8 cellular contexts compared by ENCODE assay signal in the genomic region with DNA sequence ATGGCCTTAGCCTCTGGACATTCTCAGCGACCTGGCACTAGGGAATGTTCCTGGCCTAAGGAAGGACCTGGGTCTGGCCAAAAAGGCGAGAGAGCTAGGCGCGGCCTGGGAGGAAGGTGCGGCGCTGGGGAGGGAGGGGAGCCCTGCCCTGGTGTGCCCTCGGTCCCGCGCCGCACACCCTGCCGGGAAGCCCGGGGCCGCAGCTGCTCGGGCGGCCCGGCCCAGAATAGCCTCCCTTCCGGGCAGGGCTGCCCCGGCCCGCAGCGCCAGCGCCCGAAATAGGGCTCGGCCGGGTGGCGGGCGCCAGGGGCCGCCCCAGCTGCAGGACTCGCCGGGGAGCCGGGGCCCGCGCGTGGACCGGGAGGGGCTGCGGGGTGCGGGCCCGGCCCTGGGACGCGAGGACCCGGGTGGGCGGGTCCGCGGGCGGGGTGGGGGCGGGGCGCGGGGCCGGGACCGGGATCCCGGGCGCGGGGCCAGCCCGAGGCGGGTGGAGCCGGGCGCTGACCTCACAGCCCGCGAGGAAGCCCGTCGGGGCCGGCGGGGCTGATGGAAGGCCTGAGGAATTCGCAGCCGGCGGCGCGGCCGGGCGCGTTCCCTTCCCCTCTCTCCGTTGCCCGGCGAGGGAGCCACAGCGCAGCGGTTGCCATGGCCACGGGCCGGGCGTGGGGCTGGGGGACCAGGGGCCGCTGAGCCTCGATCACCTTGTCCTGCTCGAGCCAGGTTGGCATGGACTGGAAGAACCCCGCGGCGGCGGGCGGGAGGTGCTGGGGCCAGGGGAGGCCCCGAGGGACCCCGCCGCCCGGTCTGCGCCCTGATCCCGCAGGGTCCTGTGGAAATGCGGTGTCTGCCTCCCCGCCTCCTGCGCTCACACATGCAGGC. TPM values are rescaled to one million over a fixed set of nuclear protein-coding genes. Genes with fewer than 3 reads are reported as not detected.
DNase-seq lines count a peak whose midpoint lies in the region; ATAC-seq, FAIRE-seq and TF ChIP-seq lines count a peak whose summit lies in the region.

No MANE protein-coding gene starts in this region.

- peak overlapping the region; percentile 28 for H3K4me3 ChIP-seq in skeletal muscle cell (ENCODE audit: low read depth, low read length)

- no peak for FAIRE-seq in GM12891 (lab: Jason Lieb, UNC)

- H3K27ac ChIP-seq in caudate nucleus (ENCODE audit: low read depth, low read length), result peak overlapping the region; percentile 83

- no peak for TF ChIP-seq POLR2A in GM12891 (IDR thresholded peaks at IDR 0.05; ENCODE audit: low read depth, low read length)

- ATAC-seq in HG02973 (IDR thresholded peaks at IDR 0.05; ENCODE audit: unreplicated experiment) (no peak), HG03354 (IDR thresholded peaks at IDR 0.05; ENCODE audit: poor library complexity, severe bottlenecking, unreplicated experiment) (no peak)

- peak; percentile 83 for DNase-seq in EL
- peak; percentile 46 to 48 for DNase-seq in NCI-H1930 (lab: John Stamatoyannopoulos, UW)
- DNase-seq in caudate nucleus (lab: John Stamatoyannopoulos, UW), result peak in 53 of 61 donors; percentile 21 to 91 (median 57)
- peak; percentile 31 for DNase-seq in inferior parietal cortex (ENCODE audit: extremely low spot score)
- DNase-seq in skeletal muscle cell (ENCODE audit: low read depth), result no peak
- no peak for DNase-seq in GM12891 (ENCODE audit: insufficient read length, low spot score)

TF ChIP-seq in GM12891, 5 proteins besides CTCF, POLR2A, EP300 and RAD21:
- TF ChIP-seq POU2F2 (IDR thresholded peaks at IDR 0.05; ENCODE audit: low read depth, low read length) (no peak), PAX5 (IDR thresholded peaks at IDR 0.05; ENCODE audit: insufficient read depth, low read length, severe bottlenecking) (no peak), POLR2AphosphoS5 (IDR thresholded peaks at IDR 0.05; ENCODE audit: low read depth, low read length) (no peak), TAF1 (IDR thresholded peaks at IDR 0.05; ENCODE audit: low read depth, low read length) (no peak), SPI1 (IDR thresholded peaks at IDR 0.05; ENCODE audit: low read depth, low read length) (no peak)

RNA-seq across cellular contexts. Expression of a gene that starts 18.1 kb away (rescaled TPM):
- polyA plus RNA-seq in GM12891 (2012; ENCODE audit: low read depth, missing spikeins), result 2.0 TPM

RNA-seq across cellular contexts. Expression of a gene that starts 36.7 kb away (rescaled TPM):
- 18.5 TPM for polyA plus RNA-seq in GM12891 (2012; ENCODE audit: low read depth, missing spikeins)

Comparison
In these comparisons a context has a peak if more than half of its experiments do, and no peak if none do; other contexts are left out.
1. DNase-seq: peak in EL (single experiment), NCI-H1930 (2 of 2), caudate nucleus (53 of 61) and inferior parietal cortex (single experiment); none in skeletal muscle cell (single experiment) and GM12891 (single experiment).